8 cellular contexts compared by ENCODE assay signal in the genomic region with DNA sequence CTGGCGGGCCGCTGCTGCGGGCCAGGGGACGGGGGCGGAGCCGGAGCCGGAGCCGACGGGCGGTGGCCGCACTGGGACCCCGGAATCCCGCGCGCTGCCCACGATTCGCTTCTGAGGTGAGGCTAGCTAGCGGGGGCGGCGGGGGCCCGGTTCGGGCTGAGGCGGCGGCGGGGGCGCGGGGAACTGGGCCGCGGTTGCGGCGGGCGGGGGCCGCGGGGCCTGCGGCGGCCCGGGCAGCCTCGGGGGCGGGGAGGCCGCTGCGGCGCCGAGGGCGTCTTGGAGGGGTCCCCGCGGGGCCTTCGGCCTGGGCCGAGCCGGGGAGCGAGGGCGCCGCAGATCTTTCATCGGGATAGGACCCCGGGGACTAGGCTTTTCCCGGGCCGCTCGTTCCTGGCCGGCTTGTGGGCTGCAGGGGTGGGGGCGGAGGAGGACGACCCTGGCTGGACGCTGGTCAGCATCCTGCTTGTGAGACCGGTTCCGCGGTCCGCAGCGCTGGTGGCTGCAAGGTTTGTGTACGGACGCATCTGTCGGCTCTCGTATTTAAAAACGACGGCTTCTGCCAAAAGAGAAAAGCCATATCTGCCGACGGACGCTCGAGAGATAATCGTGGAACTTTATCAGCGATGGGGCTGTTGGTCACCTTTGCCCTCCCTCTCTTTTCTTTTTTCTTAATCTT. TPM values are rescaled to one million over a fixed set of nuclear protein-coding genes. Genes with fewer than 3 reads are reported as not detected.
DNase-seq lines count a peak whose midpoint lies in the region; ATAC-seq and TF ChIP-seq lines count a peak whose summit lies in the region.

No MANE protein-coding gene starts in this region.

- TF ChIP-seq CTCF in WERI-Rb-1 (IDR thresholded peaks at IDR 0.05; ENCODE audit: low read depth, low read length) (no peak), fibroblast of the aortic adventitia (IDR thresholded peaks at IDR 0.05; ENCODE audit: insufficient read depth, low read length) (no peak), neural progenitor cell (IDR thresholded peaks at IDR 0.05) (no peak)

- H3K4me3 Mint-ChIP-seq in activated CD4-positive, alpha-beta T cell treated with anti-CD3 and anti-CD28 coated beads, Interleukin-2, amount 10 ng/mL, durations not matched to agents 24 days and 14 days = peak overlapping the region; percentile 91
- H3K4me3 Mint-ChIP-seq in neural progenitor cell = peak overlapping the region; percentile 96

- peaks cover 4% of the 10 kb centered on the region for H3K9me3 Mint-ChIP-seq in activated CD4-positive, alpha-beta T cell treated with anti-CD3 and anti-CD28 coated beads, Interleukin-2, amount 10 ng/mL, durations not matched to agents 24 days and 14 days
- H3K9me3 Mint-ChIP-seq in neural progenitor cell = peaks cover 7% of the 10 kb centered on the region

- intact Hi-C loops in activated CD4-positive, alpha-beta T cell treated with anti-CD3 and anti-CD28 coated beads, Interleukin-2, amount 10 ng/mL, durations not matched to agents 24 days and 14 days (cut with micrococcal nuclease) = loop anchor here (2.0 to 10.0 kb wide), 5 partner anchors 45 to 309 kb away; a partner anchor contains a TSS

- H3K9ac ChIP-seq in neural progenitor cell = peak overlapping the region; percentile 86

- peaks cover 34% of the 10 kb centered on the region for H3K4me1 Mint-ChIP-seq in activated CD4-positive, alpha-beta T cell treated with anti-CD3 and anti-CD28 coated beads, Interleukin-2, amount 10 ng/mL, durations not matched to agents 24 days and 14 days
- H3K4me1 Mint-ChIP-seq in neural progenitor cell = peaks cover 30% of the 10 kb centered on the region

- H4K20me1 ChIP-seq in neural progenitor cell (ENCODE audit: low read depth) = peaks cover 46% of the 10 kb centered on the region

- H3K4me2 ChIP-seq in neural progenitor cell = peak overlapping the region; percentile 95

- peaks cover 16% of the 10 kb centered on the region for H3F3A ChIP-seq in neural progenitor cell (ENCODE audit: low read depth)

- peak overlapping the region; percentile 90 for H3K27ac ChIP-seq in WERI-Rb-1
- peak overlapping the region; percentile 9 for H3K27ac ChIP-seq in neural progenitor cell

- H3K4me1 ChIP-seq in neural progenitor cell = peaks cover 5% of the 10 kb centered on the region

- H3K9me3 ChIP-seq in WERI-Rb-1 (ENCODE audit: severe bottlenecking) (peaks cover 3% of the 10 kb centered on the region), neural progenitor cell (ENCODE audit: low read depth) (no peaks in the 10 kb centered on the region)

- no peaks in the 10 kb centered on the region for H3K27me3 Mint-ChIP-seq in activated CD4-positive, alpha-beta T cell treated with anti-CD3 and anti-CD28 coated beads, Interleukin-2, amount 10 ng/mL, durations not matched to agents 24 days and 14 days
- H3K27me3 Mint-ChIP-seq in neural progenitor cell (ENCODE audit: insufficient read depth, low read depth) = no peaks in the 10 kb centered on the region

- H2AFZ ChIP-seq in neural progenitor cell (replicated peaks) = peak overlapping the region; percentile 44

- H3K4me3 ChIP-seq in WERI-Rb-1 (ENCODE audit: low read depth, low read length) (peak overlapping the region; percentile 62), fibroblast of the aortic adventitia (ENCODE audit: low read depth, low read length) (peak overlapping the region; percentile 89), neural progenitor cell (peak overlapping the region; percentile 92)

- H3K79me2 ChIP-seq in neural progenitor cell (ENCODE audit: low read depth) = peaks cover 50% of the 10 kb centered on the region

- DNase-seq in activated CD4-positive, alpha-beta T cell treated with anti-CD3 and anti-CD28 coated beads, Interleukin-2, amount 10 ng/mL, durations not matched to agents 24 days and 14 days = peak; percentile 72
- DNase-seq in activated CD4-positive, alpha-beta T cell treated with anti-CD3 and anti-CD28 coated beads for 1 hour = no peak
- DNase-seq in WERI-Rb-1 (peak; percentile 47), fibroblast of the aortic adventitia (ENCODE audit: low read depth) (no peak), neural progenitor cell (ENCODE audit: low spot score) (peak; percentile 83), SHP77 treated with DMSO at 0.1 percent for 48 hours (lab: John Stamatoyannopoulos, UW) (no peak)

- peaks cover 6% of the 10 kb centered on the region for H3K36me3 ChIP-seq in WERI-Rb-1
- H3K36me3 ChIP-seq in neural progenitor cell = peaks cover 3% of the 10 kb centered on the region

- ATAC-seq in HG03342 (IDR thresholded peaks at IDR 0.05; ENCODE audit: unreplicated experiment) (peak; percentile 11), GM18873 (IDR thresholded peaks at IDR 0.05; ENCODE audit: low FRiP score, unreplicated experiment) (no peak)

- peaks cover 14% of the 10 kb centered on the region for H3K36me3 Mint-ChIP-seq in activated CD4-positive, alpha-beta T cell treated with anti-CD3 and anti-CD28 coated beads, Interleukin-2, amount 10 ng/mL, durations not matched to agents 24 days and 14 days (ENCODE audit: low read depth)
- peaks cover 4% of the 10 kb centered on the region for H3K36me3 Mint-ChIP-seq in neural progenitor cell

- no peaks in the 10 kb centered on the region for H3K27me3 ChIP-seq in WERI-Rb-1 (ENCODE audit: insufficient read depth, low read depth, severe bottlenecking)
- no peaks in the 10 kb centered on the region for H3K27me3 ChIP-seq in neural progenitor cell

- peak overlapping the region; percentile 92 for H3K27ac Mint-ChIP-seq in activated CD4-positive, alpha-beta T cell treated with anti-CD3 and anti-CD28 coated beads, Interleukin-2, amount 10 ng/mL, durations not matched to agents 24 days and 14 days
- peak overlapping the region; percentile 19 for H3K27ac Mint-ChIP-seq in neural progenitor cell

RNA-seq across cellular contexts. Expression of a gene that starts 0.4 kb away (rescaled TPM):
- total RNA-seq in activated CD4-positive, alpha-beta T cell treated with anti-CD3 and anti-CD28 coated beads, Interleukin-2, amount 10 ng/mL, durations not matched to agents 24 days and 14 days = 187 and 198 TPM in 2 replicates
- total RNA-seq in fibroblast of the aortic adventitia (ENCODE audit: low replicate concordance) (168 and 591 TPM in 2 replicates), neural progenitor cell (ENCODE audit: low replicate concordance) (131 and 140 TPM in 2 replicates)

RNA-seq across cellular contexts. Expression of a gene that starts 51.2 kb away (rescaled TPM):
- 83.9 and 88.5 TPM in 2 replicates for total RNA-seq in activated CD4-positive, alpha-beta T cell treated with anti-CD3 and anti-CD28 coated beads, Interleukin-2, amount 10 ng/mL, durations not matched to agents 24 days and 14 days
- total RNA-seq in fibroblast of the aortic adventitia (ENCODE audit: low replicate concordance) = 30.7 and 30.8 TPM in 2 replicates
- total RNA-seq in neural progenitor cell (ENCODE audit: low replicate concordance) = 11.8 and 30.8 TPM in 2 replicates

Comparison
In these comparisons a context has a peak if more than half of its experiments do, and no peak if none do; other contexts are left out.
1. DNase-seq: peak in activated CD4-positive, alpha-beta T cell treated with anti-CD3 and anti-CD28 coated beads, Interleukin-2, amount 10 ng/mL, durations not matched to agents 24 days and 14 days (single experiment), WERI-Rb-1 (single experiment) and neural progenitor cell (single experiment); none in activated CD4-positive, alpha-beta T cell treated with anti-CD3 and anti-CD28 coated beads for 1 hour (single experiment), fibroblast of the aortic adventitia (single experiment) and SHP77 treated with DMSO at 0.1 percent for 48 hours (single experiment).
2. Peak in every context shown above with its lines, with median percentiles within 50 percentile points of each other: H3K4me3 ChIP-seq.